8 cellular contexts compared by ENCODE assay signal in genomic region chr1:203860396-203860951, GRCh38. TPM values are rescaled to one million over a fixed set of nuclear protein-coding genes. Genes with fewer than 3 reads are reported as not detected.
A peak's percentile ranks its signal among the peaks of the same experiment; 100 is the strongest.
DNase-seq lines count a peak whose midpoint lies in the region; ATAC-seq lines count a peak whose summit lies in the region.

No MANE protein-coding gene starts in this region.

- peak; percentile 91 for DNase-seq in ACHN
- peak; percentile 5 for DNase-seq in HCEC 1CT
- DNase-seq in activated T-helper 1 cell treated with anti-CD3 and anti-CD28 coated beads, Interleukin-12 subunit alpha, Interleukin-12 subunit beta, Interleukin-2, Interleukin-4 antibody, amounts not matched to agents 30 ng/mL and 10 ng/mL and 1 ng/mL, durations not matched to agents 14 hours and 24 hours and 36 hours (ENCODE audit: low spot score) = no peak
- peak; percentile 23 for DNase-seq in iris pigment epithelial cell (ENCODE audit: low read depth)
- DNase-seq in MV-4-11 (lab: John Stamatoyannopoulos, UW) = no peak

- peak overlapping the region; percentile 100 for H3K4me3 Mint-ChIP-seq in activated T-helper 1 cell treated with anti-CD3 and anti-CD28 coated beads, Interleukin-12 subunit alpha, Interleukin-12 subunit beta, Interleukin-2, Interleukin-4 antibody, amounts not matched to agents 30 ng/mL and 10 ng/mL and 1 ng/mL, durations not matched to agents 14 hours and 24 hours and 36 hours

- intact Hi-C loops in activated T-helper 1 cell treated with anti-CD3 and anti-CD28 coated beads, Interleukin-12 subunit alpha, Interleukin-12 subunit beta, Interleukin-2, Interleukin-4 antibody, amounts not matched to agents 30 ng/mL and 10 ng/mL and 1 ng/mL, durations not matched to agents 14 hours and 24 hours and 36 hours (cut with micrococcal nuclease) = loop anchor here (2.0 to 5.0 kb wide), 3 partner anchors 533 to 550 kb away; partner anchors contain the start of gene PPP1R15B

- H3K36me3 Mint-ChIP-seq in activated T-helper 1 cell treated with anti-CD3 and anti-CD28 coated beads, Interleukin-12 subunit alpha, Interleukin-12 subunit beta, Interleukin-2, Interleukin-4 antibody, amounts not matched to agents 30 ng/mL and 10 ng/mL and 1 ng/mL, durations not matched to agents 14 hours and 24 hours and 36 hours (ENCODE audit: low read depth) = peaks cover 21% of the 10 kb centered on the region

- H3K27me3 Mint-ChIP-seq in activated T-helper 1 cell treated with anti-CD3 and anti-CD28 coated beads, Interleukin-12 subunit alpha, Interleukin-12 subunit beta, Interleukin-2, Interleukin-4 antibody, amounts not matched to agents 30 ng/mL and 10 ng/mL and 1 ng/mL, durations not matched to agents 14 hours and 24 hours and 36 hours (ENCODE audit: insufficient read depth) = no peaks in the 10 kb centered on the region

- H3K4me1 ChIP-seq in stomach smooth muscle (ENCODE audit: control insufficient read depth, insufficient read depth, low read length) = peaks cover 16% of the 10 kb centered on the region

- peaks cover 10 to 11% of the 10 kb centered on the region in 2 donors for H3K36me3 ChIP-seq in stomach smooth muscle (ENCODE audit: control insufficient read depth in 2 of 2, insufficient read depth in 2 of 2, low read length in 2 of 2)

- in situ Hi-C loops in ACHN (cut with HindIII; ENCODE audit: low pct_ligation_motif_present, low pct_unique_long_range_greater_than_20kb, low sequenced_read_pairs) = loop anchor here (25.0 kb wide), 1 partner anchor 277 kb away; no protein-coding TSS in a partner anchor

- peak overlapping the region; percentile 6 to 100 for H3K4me3 ChIP-seq in stomach smooth muscle (ENCODE audit: low read length in 2 of 2)

- H3K9me3 Mint-ChIP-seq in activated T-helper 1 cell treated with anti-CD3 and anti-CD28 coated beads, Interleukin-12 subunit alpha, Interleukin-12 subunit beta, Interleukin-2, Interleukin-4 antibody, amounts not matched to agents 30 ng/mL and 10 ng/mL and 1 ng/mL, durations not matched to agents 14 hours and 24 hours and 36 hours = no peaks in the 10 kb centered on the region

- no peak for ATAC-seq in GM18502 (IDR thresholded peaks at IDR 0.05; ENCODE audit: poor library complexity, unreplicated experiment)
- no peak for ATAC-seq in HG02885 (IDR thresholded peaks at IDR 0.05; ENCODE audit: poor library complexity, unreplicated experiment)

- peak overlapping the region; percentile 98 for H3K27ac Mint-ChIP-seq in activated T-helper 1 cell treated with anti-CD3 and anti-CD28 coated beads, Interleukin-12 subunit alpha, Interleukin-12 subunit beta, Interleukin-2, Interleukin-4 antibody, amounts not matched to agents 30 ng/mL and 10 ng/mL and 1 ng/mL, durations not matched to agents 14 hours and 24 hours and 36 hours

- peak overlapping the region; percentile 51 to 59 for H3K9ac ChIP-seq in stomach smooth muscle (ENCODE audit: low read length in 2 of 2)

- H3K27ac ChIP-seq in stomach smooth muscle (ENCODE audit: low read length) = peak overlapping the region; percentile 18

- no peaks in the 10 kb centered on the region for H3K27me3 ChIP-seq in stomach smooth muscle (ENCODE audit: control insufficient read depth in 1 of 2, insufficient read depth in 2 of 2, low read length in 2 of 2)

- H3K4me1 Mint-ChIP-seq in activated T-helper 1 cell treated with anti-CD3 and anti-CD28 coated beads, Interleukin-12 subunit alpha, Interleukin-12 subunit beta, Interleukin-2, Interleukin-4 antibody, amounts not matched to agents 30 ng/mL and 10 ng/mL and 1 ng/mL, durations not matched to agents 14 hours and 24 hours and 36 hours (ENCODE audit: low read depth) = peaks cover 25% of the 10 kb centered on the region

- H3K9me3 ChIP-seq in stomach smooth muscle (ENCODE audit: control insufficient read depth in 2 of 2, low read length in 2 of 2) = no peaks in the 10 kb centered on the region

RNA-seq across cellular contexts. Expression of gene SNRPE, which starts 0.9 kb away (rescaled TPM):
- total RNA-seq in activated T-helper 1 cell treated with anti-CD3 and anti-CD28 coated beads, Interleukin-12 subunit alpha, Interleukin-12 subunit beta, Interleukin-2, Interleukin-4 antibody, amounts not matched to agents 30 ng/mL and 10 ng/mL and 1 ng/mL, durations not matched to agents 14 hours and 24 hours and 36 hours = 250 and 270 TPM in 2 replicates

Comparison
In these comparisons a context has a peak if more than half of its experiments do, and no peak if none do; other contexts are left out.
1. DNase-seq: peak in ACHN (single experiment), HCEC 1CT (single experiment) and iris pigment epithelial cell (single experiment); none in activated T-helper 1 cell treated with anti-CD3 and anti-CD28 coated beads, Interleukin-12 subunit alpha, Interleukin-12 subunit beta, Interleukin-2, Interleukin-4 antibody, amounts not matched to agents 30 ng/mL and 10 ng/mL and 1 ng/mL, durations not matched to agents 14 hours and 24 hours and 36 hours (single experiment) and MV-4-11 (single experiment).